In genomic region chr5:56326116-56326515, GRCh38 we compare ENCODE assay signal across 24 cellular contexts.
A peak's percentile ranks its signal among the peaks of the same experiment; 100 is the strongest.
DNase-seq lines count a peak whose midpoint lies in the region; ATAC-seq and FAIRE-seq lines count a peak whose summit lies in the region.
"Had no signal": no experiment of that assay in that cellular context is flagged by ENCODE, and none has a peak within 500 bp of the region (broad histone marks: within the 10 kb centered on the region; RNA-seq: fewer than 3 reads in every experiment).

No MANE protein-coding gene starts in this region.

- H3K27ac Mint-ChIP-seq in activated CD4-positive, alpha-beta T cell treated with anti-CD3 and anti-CD28 coated beads for 36 hours = peak overlapping the region; percentile 78
- peak overlapping the region in 2 of 3 donors; percentile 28 to 85 for H3K27ac Mint-ChIP-seq in CD4-positive, CD25-positive, alpha-beta regulatory T cell
- H3K27ac Mint-ChIP-seq in memory B cell = peak overlapping the region; percentile 15

- H3K9me3 Mint-ChIP-seq in activated CD4-positive, alpha-beta T cell treated with anti-CD3 and anti-CD28 coated beads for 36 hours (ENCODE audit: low read depth) = no peaks in the 10 kb centered on the region
- no peaks in the 10 kb centered on the region for H3K9me3 Mint-ChIP-seq in CD4-positive, CD25-positive, alpha-beta regulatory T cell
- no peaks in the 10 kb centered on the region for H3K9me3 Mint-ChIP-seq in memory B cell

- DNase-seq in activated CD4-positive, alpha-beta T cell treated with anti-CD3 and anti-CD28 coated beads for 36 hours = no peak
- DNase-seq in activated CD4-positive, alpha-beta T cell treated with anti-CD3 and anti-CD28 coated beads for 48 hours = no peak
- DNase-seq in CD4-positive, CD25-positive, alpha-beta regulatory T cell = peak in 1 of 3 donors; percentile 20
- DNase-seq in SK-N-DZ (ENCODE audit: low spot score) (peak; percentile 7), memory B cell (ENCODE audit: low spot score in 2 of 2) (no peak), GM19239 (ENCODE audit: insufficient read length, low spot score) (no peak)
- DNase-seq: activated gamma-delta T cell; BE2C; caudate nucleus; dermis blood vessel endothelial cell; EL; left cardiac atrium; mesendoderm; NCI-H524; NK-92 treated with Interleukin-12 subunit alpha and Interleukin-12 subunit beta, amount 100 ng/mL, for 24 hours; Peyer's patch; stimulated activated CD4-positive, alpha-beta T cell treated with anti-CD3 and anti-CD28 coated beads, Interleukin-2, amount 100 ng/mL, for 48 hours; stimulated activated naive CD4-positive, alpha-beta T cell; T1000; tibial artery had no signal

- FAIRE-seq in GM19239 (lab: Jason Lieb, UNC) = no peak
- FAIRE-seq: A204.1 had no signal

- H3K4me3 ChIP-seq in CD4-positive, CD25-positive, alpha-beta regulatory T cell (ENCODE audit: low read depth, low read length) = no peak overlapping the region
- H3K4me3 ChIP-seq: ascending aorta, Peyer's patch, tibial artery had no signal

- H3K27ac ChIP-seq in CD4-positive, CD25-positive, alpha-beta regulatory T cell (ENCODE audit: insufficient read depth, low read length, poor library complexity, severe bottlenecking) = no peak overlapping the region
- H3K27ac ChIP-seq: ascending aorta, Peyer's patch, tibial artery had no signal

- no peaks in the 10 kb centered on the region for H3K9me3 ChIP-seq in CD4-positive, CD25-positive, alpha-beta regulatory T cell (ENCODE audit: control insufficient read depth in 2 of 2, low read length in 2 of 2)
- H3K9me3 ChIP-seq: ascending aorta, BE2C, Peyer's patch, tibial artery had no signal

- CTCF ChIA-PET in activated CD4-positive, alpha-beta T cell treated with anti-CD3 and anti-CD28 coated beads for 36 hours (lab: Charles Lee) = interaction anchor here (1.6 kb wide), 1 partner anchor 55 kb away, joined by 4 read pairs; no protein-coding TSS in a partner anchor

- H3K27me3 Mint-ChIP-seq in activated CD4-positive, alpha-beta T cell treated with anti-CD3 and anti-CD28 coated beads for 36 hours = no peaks in the 10 kb centered on the region
- H3K27me3 Mint-ChIP-seq in CD4-positive, CD25-positive, alpha-beta regulatory T cell = no peaks in the 10 kb centered on the region
- H3K27me3 Mint-ChIP-seq in memory B cell = no peaks in the 10 kb centered on the region

- no peak for ATAC-seq in activated CD4-positive, alpha-beta T cell treated with anti-CD3 and anti-CD28 coated beads for 36 hours
- ATAC-seq in CD4-positive, CD25-positive, alpha-beta regulatory T cell (ENCODE audit: low read depth in 2 of 2) = no peak
- no peak for ATAC-seq in memory B cell (ENCODE audit: low read depth)
- ATAC-seq in HG02884 (IDR thresholded peaks at IDR 0.05; ENCODE audit: unreplicated experiment) = no peak
- ATAC-seq in GM21390 (IDR thresholded peaks at IDR 0.05; ENCODE audit: unreplicated experiment) = no peak
- ATAC-seq: left cardiac atrium had no signal

- H3K4me1 ChIP-seq in CD4-positive, CD25-positive, alpha-beta regulatory T cell (ENCODE audit: control insufficient read depth, insufficient read depth, low read length, poor library complexity, severe bottlenecking) = peaks cover 44% of the 10 kb centered on the region
- H3K4me1 ChIP-seq: Peyer's patch had no signal

- peaks cover 3% of the 10 kb centered on the region for H3K36me3 Mint-ChIP-seq in activated CD4-positive, alpha-beta T cell treated with anti-CD3 and anti-CD28 coated beads for 36 hours (ENCODE audit: low read depth)
- H3K36me3 Mint-ChIP-seq in CD4-positive, CD25-positive, alpha-beta regulatory T cell = no peaks in the 10 kb centered on the region
- no peaks in the 10 kb centered on the region for H3K36me3 Mint-ChIP-seq in memory B cell

- H3K4me1 Mint-ChIP-seq in activated CD4-positive, alpha-beta T cell treated with anti-CD3 and anti-CD28 coated beads for 36 hours = peaks cover 81% of the 10 kb centered on the region
- H3K4me1 Mint-ChIP-seq in CD4-positive, CD25-positive, alpha-beta regulatory T cell = peaks cover 29 to 82% (median 67%) of the 10 kb centered on the region in 4 donors
- H3K4me1 Mint-ChIP-seq in memory B cell = peaks cover 46% of the 10 kb centered on the region

- intact Hi-C loops in activated CD4-positive, alpha-beta T cell treated with anti-CD3 and anti-CD28 coated beads for 36 hours (cut with DNase I, micrococcal nuclease) = loop anchor here (5.0 to 10.0 kb wide), 9 partner anchors 54 to 1251 kb away; partner anchors contain the start of genes IL6ST (in 2 of the 2) and GPBP1 (in 1 of the 2)

- no peaks in the 10 kb centered on the region for H3K36me3 ChIP-seq in CD4-positive, CD25-positive, alpha-beta regulatory T cell (ENCODE audit: control insufficient read depth, insufficient read depth, low read length)
- H3K36me3 ChIP-seq: ascending aorta, BE2C, Peyer's patch, tibial artery had no signal

- H3K4me3 Mint-ChIP-seq in activated CD4-positive, alpha-beta T cell treated with anti-CD3 and anti-CD28 coated beads for 36 hours = no peak overlapping the region
- H3K4me3 Mint-ChIP-seq in CD4-positive, CD25-positive, alpha-beta regulatory T cell = peak overlapping the region in 1 of 4 donors; percentile 64
- no peak overlapping the region for H3K4me3 Mint-ChIP-seq in memory B cell

- POLR2A ChIA-PET in activated CD4-positive, alpha-beta T cell treated with anti-CD3 and anti-CD28 coated beads for 36 hours (lab: Charles Lee) = no interaction called here

- H3K27me3 ChIP-seq in CD4-positive, CD25-positive, alpha-beta regulatory T cell (ENCODE audit: control insufficient read depth, insufficient read depth, low read length) = no peaks in the 10 kb centered on the region
- H3K27me3 ChIP-seq: ascending aorta, BE2C, Peyer's patch, tibial artery had no signal

Comparison
In these comparisons a context has a peak if more than half of its experiments do, and no peak if none do; other contexts are left out.
1. H3K27ac Mint-ChIP-seq: peak in every context shown above with its lines; median percentile 78 in activated CD4-positive, alpha-beta T cell treated with anti-CD3 and anti-CD28 coated beads for 36 hours; 56 in CD4-positive, CD25-positive, alpha-beta regulatory T cell; 15 in memory B cell.